3 cellular contexts compared by ENCODE assay signal in the genomic region with DNA sequence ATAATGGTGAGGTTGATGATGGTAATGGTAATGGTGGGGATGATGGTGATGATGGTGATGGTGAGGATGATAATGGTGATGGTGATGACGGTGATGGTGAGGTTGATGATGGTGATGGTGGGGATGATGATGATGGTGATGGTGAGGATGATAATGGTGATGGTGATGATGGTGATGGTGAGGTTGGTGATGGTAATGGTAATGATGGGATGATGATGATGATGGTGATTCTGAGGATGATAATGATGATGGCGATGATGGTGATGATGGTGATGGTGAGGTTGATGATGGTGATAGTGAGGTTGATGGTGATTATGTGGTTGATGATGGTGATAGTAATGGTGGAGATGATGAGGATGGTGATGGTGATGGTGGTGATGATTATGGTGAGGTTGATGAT.
TF ChIP-seq lines count a peak whose summit lies in the region.

No MANE protein-coding gene starts in this region.

TF ChIP-seq in HEK293, 187 proteins besides CTCF, POLR2A, EP300 and RAD21:
- TF ChIP-seq, protein P1, sequence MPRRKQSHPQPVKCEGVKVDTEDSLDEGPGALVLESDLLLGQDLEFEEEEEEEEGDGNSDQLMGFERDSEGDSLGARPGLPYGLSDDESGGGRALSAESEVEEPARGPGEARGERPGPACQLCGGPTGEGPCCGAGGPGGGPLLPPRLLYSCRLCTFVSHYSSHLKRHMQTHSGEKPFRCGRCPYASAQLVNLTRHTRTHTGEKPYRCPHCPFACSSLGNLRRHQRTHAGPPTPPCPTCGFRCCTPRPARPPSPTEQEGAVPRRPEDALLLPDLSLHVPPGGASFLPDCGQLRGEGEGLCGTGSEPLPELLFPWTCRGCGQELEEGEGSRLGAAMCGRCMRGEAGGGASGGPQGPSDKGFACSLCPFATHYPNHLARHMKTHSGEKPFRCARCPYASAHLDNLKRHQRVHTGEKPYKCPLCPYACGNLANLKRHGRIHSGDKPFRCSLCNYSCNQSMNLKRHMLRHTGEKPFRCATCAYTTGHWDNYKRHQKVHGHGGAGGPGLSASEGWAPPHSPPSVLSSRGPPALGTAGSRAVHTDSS (tag by site-specific recombination; IDR thresholded peaks at IDR 0.05): peak; percentile 97
- TF ChIP-seq ZBTB48 (tag by site-specific recombination; IDR thresholded peaks at IDR 0.05): no peak
- TF ChIP-seq ZNF791 (tag by site-specific recombination; IDR thresholded peaks at IDR 0.05): 0 out of 2 replicates have a peak, but pooled peaks have one; percentile 54
- TF ChIP-seq ZNF521 (tag by site-specific recombination; IDR thresholded peaks at IDR 0.05): 0 out of 2 replicates have a peak, but pooled peaks have one; percentile 79

TF ChIP-seq in GM12878, 131 proteins besides CTCF, POLR2A, EP300 and RAD21:
- TF ChIP-seq, protein P2, sequence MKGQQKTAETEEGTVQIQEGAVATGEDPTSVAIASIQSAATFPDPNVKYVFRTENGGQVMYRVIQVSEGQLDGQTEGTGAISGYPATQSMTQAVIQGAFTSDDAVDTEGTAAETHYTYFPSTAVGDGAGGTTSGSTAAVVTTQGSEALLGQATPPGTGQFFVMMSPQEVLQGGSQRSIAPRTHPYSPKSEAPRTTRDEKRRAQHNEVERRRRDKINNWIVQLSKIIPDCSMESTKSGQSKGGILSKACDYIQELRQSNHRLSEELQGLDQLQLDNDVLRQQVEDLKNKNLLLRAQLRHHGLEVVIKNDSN (IDR thresholded peaks at IDR 0.05; ENCODE audit: borderline replicate concordance, extremely low read length, insufficient read depth, low read depth, low read length): no peak
- TF ChIP-seq CREB1 (IDR thresholded peaks at IDR 0.05; ENCODE audit: low read depth): no peak
- TF ChIP-seq, protein P3, sequence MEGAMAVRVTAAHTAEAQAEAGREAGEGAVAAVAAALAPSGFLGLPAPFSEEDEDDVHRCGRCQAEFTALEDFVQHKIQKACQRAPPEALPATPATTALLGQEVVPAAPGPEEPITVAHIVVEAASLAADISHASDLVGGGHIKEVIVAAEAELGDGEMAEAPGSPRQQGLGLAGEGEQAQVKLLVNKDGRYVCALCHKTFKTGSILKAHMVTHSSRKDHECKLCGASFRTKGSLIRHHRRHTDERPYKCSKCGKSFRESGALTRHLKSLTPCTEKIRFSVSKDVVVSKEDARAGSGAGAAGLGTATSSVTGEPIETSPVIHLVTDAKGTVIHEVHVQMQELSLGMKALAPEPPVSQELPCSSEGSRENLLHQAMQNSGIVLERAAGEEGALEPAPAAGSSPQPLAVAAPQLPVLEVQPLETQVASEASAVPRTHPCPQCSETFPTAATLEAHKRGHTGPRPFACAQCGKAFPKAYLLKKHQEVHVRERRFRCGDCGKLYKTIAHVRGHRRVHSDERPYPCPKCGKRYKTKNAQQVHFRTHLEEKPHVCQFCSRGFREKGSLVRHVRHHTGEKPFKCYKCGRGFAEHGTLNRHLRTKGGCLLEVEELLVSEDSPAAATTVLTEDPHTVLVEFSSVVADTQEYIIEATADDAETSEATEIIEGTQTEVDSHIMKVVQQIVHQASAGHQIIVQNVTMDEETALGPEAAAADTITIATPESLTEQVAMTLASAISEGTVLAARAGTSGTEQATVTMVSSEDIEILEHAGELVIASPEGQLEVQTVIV (IDR thresholded peaks at IDR 0.05; ENCODE audit: borderline replicate concordance, partially characterized antibody): peak; percentile 10
- no peak for TF ChIP-seq POU2F2 (IDR thresholded peaks at IDR 0.05; ENCODE audit: borderline replicate concordance, low read depth, low read length)

TF ChIP-seq in H1, 55 proteins besides CTCF, POLR2A, EP300 and RAD21:
- TF ChIP-seq CHD1 (IDR thresholded peaks at IDR 0.05; ENCODE audit: low read depth, low read length) (no peak), EZH2 (IDR thresholded peaks at IDR 0.05; ENCODE audit: low read depth, low read length, severe bottlenecking) (no peak), SIX5 (IDR thresholded peaks at IDR 0.05; ENCODE audit: low read depth, low read length) (no peak), CEBPB (IDR thresholded peaks at IDR 0.05; ENCODE audit: low read depth, low read length) (no peak), CTBP2 (IDR thresholded peaks at IDR 0.05; ENCODE audit: borderline replicate concordance, insufficient read depth, insufficient read length, low read length) (no peak), BRCA1 (IDR thresholded peaks at IDR 0.05; ENCODE audit: low read depth, low read length) (no peak)
- TF ChIP-seq, protein P4, sequence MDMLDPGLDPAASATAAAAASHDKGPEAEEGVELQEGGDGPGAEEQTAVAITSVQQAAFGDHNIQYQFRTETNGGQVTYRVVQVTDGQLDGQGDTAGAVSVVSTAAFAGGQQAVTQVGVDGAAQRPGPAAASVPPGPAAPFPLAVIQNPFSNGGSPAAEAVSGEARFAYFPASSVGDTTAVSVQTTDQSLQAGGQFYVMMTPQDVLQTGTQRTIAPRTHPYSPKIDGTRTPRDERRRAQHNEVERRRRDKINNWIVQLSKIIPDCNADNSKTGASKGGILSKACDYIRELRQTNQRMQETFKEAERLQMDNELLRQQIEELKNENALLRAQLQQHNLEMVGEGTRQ (IDR thresholded peaks at IDR 0.05; ENCODE audit: low read length): no peak
